Comparison of ENCODE assay signal across 23 cellular contexts in the genomic region with DNA sequence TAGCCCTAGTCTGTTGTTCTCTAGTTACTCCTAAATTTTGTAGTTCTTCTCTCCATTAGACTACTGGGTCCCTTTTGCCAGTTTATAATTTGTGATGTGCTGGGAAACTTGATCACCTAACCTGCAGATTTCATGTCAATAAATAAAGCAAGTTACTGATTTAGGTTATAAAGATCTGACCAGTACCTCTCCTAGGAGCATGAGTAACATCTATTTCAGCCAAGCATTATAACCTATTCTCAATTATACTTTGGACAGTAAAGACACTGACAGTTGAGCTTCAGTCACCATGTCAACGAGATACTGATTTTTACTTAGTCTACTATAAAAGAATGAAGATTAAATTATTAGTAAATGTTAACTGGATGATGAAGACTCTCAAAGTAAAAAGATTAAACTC. TPM values are rescaled to one million over a fixed set of nuclear protein-coding genes. Genes with fewer than 3 reads are reported as not detected.
DNase-seq lines count a peak whose midpoint lies in the region; ATAC-seq and TF ChIP-seq lines count a peak whose summit lies in the region.
"Had no signal": no experiment of that assay in that cellular context is flagged by ENCODE, and none has a peak within 500 bp of the region (broad histone marks: within the 10 kb centered on the region; RNA-seq: fewer than 3 reads in every experiment).

No MANE protein-coding gene starts in this region.

- no peaks in the 10 kb centered on the region for H3K9me3 ChIP-seq in CD4-positive, alpha-beta T cell (ENCODE audit: control insufficient read depth, low read length)
- H3K9me3 ChIP-seq: heart left ventricle, MG63, uterus had no signal

- POLR2A ChIA-PET in activated CD4-positive, alpha-beta memory T cell treated with anti-CD3 and anti-CD28 coated beads for 36 hours (lab: Charles Lee), result interaction anchor here (1.7 kb wide), 1 partner anchor 13 kb away, joined by 4 read pairs; no protein-coding TSS in a partner anchor
- POLR2A ChIA-PET in activated CD4-positive, alpha-beta memory T cell treated with anti-CD3 and anti-CD28 coated beads, Interleukin-2, amount 10 ng/mL, durations not matched to agents 7 days and 5 days (lab: Charles Lee), result interaction anchor here (1.2 to 3.0 kb wide), 2 partner anchors 12 to 36 kb away, joined by 3 to 13 read pairs; partner anchors contain the start of gene CSNK1A1
- POLR2A ChIA-PET in CD4-positive, alpha-beta T cell (lab: Charles Lee), result interaction anchor here (0.9 to 1.6 kb wide), 2 partner anchors 37 to 142 kb away, joined by 3 to 5 read pairs; partner anchors contain the start of gene CSNK1A1
- POLR2A ChIA-PET in naive thymus-derived CD8-positive, alpha-beta T cell (lab: Charles Lee), result interaction anchor here (0.6 to 1.7 kb wide), 3 partner anchors 11 to 17 kb away, joined by 4 to 5 read pairs (median 4); no protein-coding TSS in a partner anchor

- TF ChIP-seq CTCF in CD4-positive, alpha-beta T cell (IDR thresholded peaks at IDR 0.05), result no peak
- no peak for TF ChIP-seq CTCF in mesothelial cell of epicardium (IDR thresholded peaks at IDR 0.05; ENCODE audit: unreplicated experiment)
- TF ChIP-seq CTCF in dorsolateral prefrontal cortex (IDR thresholded peaks at IDR 0.05 in 54 of 56, conservative IDR thresholded peaks at IDR 0.05 in 2 of 56; ENCODE audit: low read depth in 1 of 56, partially characterized antibody in 56 of 56), result no peak

- no peak for DNase-seq in activated CD4-positive, alpha-beta memory T cell treated with anti-CD3 and anti-CD28 coated beads for 36 hours
- DNase-seq in activated CD4-positive, alpha-beta memory T cell treated with anti-CD3 and anti-CD28 coated beads, Interleukin-2, amount 10 ng/mL, durations not matched to agents 7 days and 5 days, result no peak
- no peak for DNase-seq in CD4-positive, alpha-beta T cell
- DNase-seq in activated T-helper 1 cell treated with anti-CD3 and anti-CD28 coated beads, Interleukin-12 subunit alpha, Interleukin-12 subunit beta, Interleukin-2, Interleukin-4 antibody, amounts not matched to agents 30 ng/mL and 10 ng/mL and 1 ng/mL, durations not matched to agents 14 hours and 24 hours and 36 hours (ENCODE audit: low spot score), result no peak
- no peak for DNase-seq in mesothelial cell of epicardium (ENCODE audit: low spot score in 2 of 2, unreplicated experiment in 2 of 2)
- DNase-seq in dorsolateral prefrontal cortex, result no peak
- no peak for DNase-seq in naive thymus-derived CD8-positive, alpha-beta T cell
- DNase-seq: activated gamma-delta T cell treated with Interleukin-2 at 50 U/mL for 16 hours; aorta; heart left ventricle; MG63; NCI-H1436; NCI-H524; nucleus accumbens; retina; stimulated activated CD4-positive, alpha-beta T cell treated with anti-CD3 and anti-CD28 coated beads, Interleukin-15, amount 100 ng/mL, for 24 hours; T1000; uterus had no signal

- no peaks in the 10 kb centered on the region for H3K9me3 Mint-ChIP-seq in activated CD4-positive, alpha-beta memory T cell treated with anti-CD3 and anti-CD28 coated beads for 36 hours
- H3K9me3 Mint-ChIP-seq in activated CD4-positive, alpha-beta memory T cell treated with anti-CD3 and anti-CD28 coated beads, Interleukin-2, amount 10 ng/mL, durations not matched to agents 7 days and 5 days, result no peaks in the 10 kb centered on the region
- H3K9me3 Mint-ChIP-seq in CD4-positive, alpha-beta T cell, result no peaks in the 10 kb centered on the region
- no peaks in the 10 kb centered on the region for H3K9me3 Mint-ChIP-seq in activated T-helper 1 cell treated with anti-CD3 and anti-CD28 coated beads, Interleukin-12 subunit alpha, Interleukin-12 subunit beta, Interleukin-2, Interleukin-4 antibody, amounts not matched to agents 30 ng/mL and 10 ng/mL and 1 ng/mL, durations not matched to agents 14 hours and 24 hours and 36 hours
- no peaks in the 10 kb centered on the region for H3K9me3 Mint-ChIP-seq in mesothelial cell of epicardium
- no peaks in the 10 kb centered on the region for H3K9me3 Mint-ChIP-seq in naive thymus-derived CD8-positive, alpha-beta T cell

- H3K27me3 Mint-ChIP-seq in activated CD4-positive, alpha-beta memory T cell treated with anti-CD3 and anti-CD28 coated beads for 36 hours, result no peaks in the 10 kb centered on the region
- H3K27me3 Mint-ChIP-seq in activated CD4-positive, alpha-beta memory T cell treated with anti-CD3 and anti-CD28 coated beads, Interleukin-2, amount 10 ng/mL, durations not matched to agents 7 days and 5 days, result no peaks in the 10 kb centered on the region
- H3K27me3 Mint-ChIP-seq in CD4-positive, alpha-beta T cell, result no peaks in the 10 kb centered on the region
- no peaks in the 10 kb centered on the region for H3K27me3 Mint-ChIP-seq in activated T-helper 1 cell treated with anti-CD3 and anti-CD28 coated beads, Interleukin-12 subunit alpha, Interleukin-12 subunit beta, Interleukin-2, Interleukin-4 antibody, amounts not matched to agents 30 ng/mL and 10 ng/mL and 1 ng/mL, durations not matched to agents 14 hours and 24 hours and 36 hours (ENCODE audit: insufficient read depth)
- no peaks in the 10 kb centered on the region for H3K27me3 Mint-ChIP-seq in mesothelial cell of epicardium (ENCODE audit: low read depth)
- H3K27me3 Mint-ChIP-seq in naive thymus-derived CD8-positive, alpha-beta T cell, result no peaks in the 10 kb centered on the region
- H3K27me3 Mint-ChIP-seq: B cell had no signal

- H3K4me3 Mint-ChIP-seq in activated CD4-positive, alpha-beta memory T cell treated with anti-CD3 and anti-CD28 coated beads for 36 hours, result no peak overlapping the region
- H3K4me3 Mint-ChIP-seq in activated CD4-positive, alpha-beta memory T cell treated with anti-CD3 and anti-CD28 coated beads, Interleukin-2, amount 10 ng/mL, durations not matched to agents 7 days and 5 days, result no peak overlapping the region
- no peak overlapping the region for H3K4me3 Mint-ChIP-seq in CD4-positive, alpha-beta T cell
- no peak overlapping the region for H3K4me3 Mint-ChIP-seq in activated T-helper 1 cell treated with anti-CD3 and anti-CD28 coated beads, Interleukin-12 subunit alpha, Interleukin-12 subunit beta, Interleukin-2, Interleukin-4 antibody, amounts not matched to agents 30 ng/mL and 10 ng/mL and 1 ng/mL, durations not matched to agents 14 hours and 24 hours and 36 hours
- H3K4me3 Mint-ChIP-seq in mesothelial cell of epicardium, result no peak overlapping the region
- no peak overlapping the region for H3K4me3 Mint-ChIP-seq in naive thymus-derived CD8-positive, alpha-beta T cell
- H3K4me3 Mint-ChIP-seq: B cell had no signal

- peaks cover 42% of the 10 kb centered on the region for H3K4me1 Mint-ChIP-seq in activated CD4-positive, alpha-beta memory T cell treated with anti-CD3 and anti-CD28 coated beads for 36 hours (ENCODE audit: low read depth)
- peaks cover 31% of the 10 kb centered on the region for H3K4me1 Mint-ChIP-seq in activated CD4-positive, alpha-beta memory T cell treated with anti-CD3 and anti-CD28 coated beads, Interleukin-2, amount 10 ng/mL, durations not matched to agents 7 days and 5 days
- peaks cover 51% of the 10 kb centered on the region for H3K4me1 Mint-ChIP-seq in CD4-positive, alpha-beta T cell (ENCODE audit: low read depth)
- peaks cover 51% of the 10 kb centered on the region for H3K4me1 Mint-ChIP-seq in activated T-helper 1 cell treated with anti-CD3 and anti-CD28 coated beads, Interleukin-12 subunit alpha, Interleukin-12 subunit beta, Interleukin-2, Interleukin-4 antibody, amounts not matched to agents 30 ng/mL and 10 ng/mL and 1 ng/mL, durations not matched to agents 14 hours and 24 hours and 36 hours (ENCODE audit: low read depth)
- peaks cover 11% of the 10 kb centered on the region for H3K4me1 Mint-ChIP-seq in mesothelial cell of epicardium
- H3K4me1 Mint-ChIP-seq in naive thymus-derived CD8-positive, alpha-beta T cell, result peaks cover 17 to 46% (median 44%) of the 10 kb centered on the region in 4 donors

- H3K27me3 ChIP-seq in CD4-positive, alpha-beta T cell (ENCODE audit: control insufficient read depth, insufficient read depth, low read length), result no peaks in the 10 kb centered on the region
- no peaks in the 10 kb centered on the region for H3K27me3 ChIP-seq in dorsolateral prefrontal cortex
- H3K27me3 ChIP-seq: heart left ventricle, MG63, uterus had no signal

- peak overlapping the region; percentile 49 for H3K27ac Mint-ChIP-seq in activated CD4-positive, alpha-beta memory T cell treated with anti-CD3 and anti-CD28 coated beads for 36 hours
- H3K27ac Mint-ChIP-seq in activated CD4-positive, alpha-beta memory T cell treated with anti-CD3 and anti-CD28 coated beads, Interleukin-2, amount 10 ng/mL, durations not matched to agents 7 days and 5 days, result no peak overlapping the region
- H3K27ac Mint-ChIP-seq in CD4-positive, alpha-beta T cell, result peak overlapping the region; percentile 71
- peak overlapping the region; percentile 27 for H3K27ac Mint-ChIP-seq in activated T-helper 1 cell treated with anti-CD3 and anti-CD28 coated beads, Interleukin-12 subunit alpha, Interleukin-12 subunit beta, Interleukin-2, Interleukin-4 antibody, amounts not matched to agents 30 ng/mL and 10 ng/mL and 1 ng/mL, durations not matched to agents 14 hours and 24 hours and 36 hours
- peak overlapping the region; percentile 31 for H3K27ac Mint-ChIP-seq in mesothelial cell of epicardium
- peak overlapping the region in 5 of 10 donors; percentile 39 to 79 (median 73) for H3K27ac Mint-ChIP-seq in naive thymus-derived CD8-positive, alpha-beta T cell
- H3K27ac Mint-ChIP-seq: B cell had no signal

- no peak overlapping the region for H3K27ac ChIP-seq in CD4-positive, alpha-beta T cell (ENCODE audit: low read depth, low read length)
- peak overlapping the region in 6 of 59 donors; percentile 0 to 58 (median 27) for H3K27ac ChIP-seq in dorsolateral prefrontal cortex

- CTCF ChIA-PET in activated CD4-positive, alpha-beta memory T cell treated with anti-CD3 and anti-CD28 coated beads for 36 hours (lab: Charles Lee), result interaction anchor here (2.2 kb wide), 1 partner anchor 36 kb away, joined by 9 read pairs; the partner anchor contains the start of gene CSNK1A1
- CTCF ChIA-PET in activated CD4-positive, alpha-beta memory T cell treated with anti-CD3 and anti-CD28 coated beads, Interleukin-2, amount 10 ng/mL, durations not matched to agents 7 days and 5 days (lab: Charles Lee), result interaction anchor here (1.8 kb wide), 1 partner anchor 29 kb away, joined by 4 read pairs; no protein-coding TSS in a partner anchor
- CTCF ChIA-PET in CD4-positive, alpha-beta T cell (lab: Charles Lee), result interaction anchor here (1.6 to 3.8 kb wide), 2 partner anchors 20 to 37 kb away, joined by 4 to 12 read pairs; partner anchors contain the start of gene CSNK1A1

- ATAC-seq in CD4-positive, alpha-beta T cell (ENCODE audit: poor library complexity), result no peak
- ATAC-seq in HG03196 (IDR thresholded peaks at IDR 0.05; ENCODE audit: unreplicated experiment), result no peak
- ATAC-seq in naive thymus-derived CD8-positive, alpha-beta T cell, result no peak
- ATAC-seq: activated CD4-positive, CD25-positive, alpha-beta regulatory T cell treated with anti-CD3 and anti-CD28 coated beads, Interleukin-2, amount 50 U/mL, for 24 hours; heart left ventricle; left lobe of liver; SK-N-SH treated with all-trans-retinoic acid at 6 μM for 48 hours had no signal

- intact Hi-C loops in activated CD4-positive, alpha-beta memory T cell treated with anti-CD3 and anti-CD28 coated beads for 36 hours (cut with micrococcal nuclease), result no loop called here
- intact Hi-C loops in CD4-positive, alpha-beta T cell (cut with DNase I, micrococcal nuclease), result no loop called here
- intact Hi-C loops in activated T-helper 1 cell treated with anti-CD3 and anti-CD28 coated beads, Interleukin-12 subunit alpha, Interleukin-12 subunit beta, Interleukin-2, Interleukin-4 antibody, amounts not matched to agents 30 ng/mL and 10 ng/mL and 1 ng/mL, durations not matched to agents 14 hours and 24 hours and 36 hours (cut with micrococcal nuclease), result no loop called here
- intact Hi-C loops in dorsolateral prefrontal cortex (cut with DNase I), result no loop called here

- H3K4me3 ChIP-seq in dorsolateral prefrontal cortex, result no peak overlapping the region
- H3K4me3 ChIP-seq: heart left ventricle, MG63, uterus had no signal

- peaks cover 31% of the 10 kb centered on the region for H3K36me3 Mint-ChIP-seq in activated CD4-positive, alpha-beta memory T cell treated with anti-CD3 and anti-CD28 coated beads for 36 hours
- H3K36me3 Mint-ChIP-seq in activated CD4-positive, alpha-beta memory T cell treated with anti-CD3 and anti-CD28 coated beads, Interleukin-2, amount 10 ng/mL, durations not matched to agents 7 days and 5 days (ENCODE audit: low read depth), result peaks cover 49% of the 10 kb centered on the region
- H3K36me3 Mint-ChIP-seq in CD4-positive, alpha-beta T cell (ENCODE audit: low read depth), result peaks cover 88% of the 10 kb centered on the region
- peaks cover 28% of the 10 kb centered on the region for H3K36me3 Mint-ChIP-seq in activated T-helper 1 cell treated with anti-CD3 and anti-CD28 coated beads, Interleukin-12 subunit alpha, Interleukin-12 subunit beta, Interleukin-2, Interleukin-4 antibody, amounts not matched to agents 30 ng/mL and 10 ng/mL and 1 ng/mL, durations not matched to agents 14 hours and 24 hours and 36 hours (ENCODE audit: low read depth)
- peaks cover 7% of the 10 kb centered on the region for H3K36me3 Mint-ChIP-seq in mesothelial cell of epicardium
- peaks cover 0 to 79% (median 3%) of the 10 kb centered on the region in 3 donors for H3K36me3 Mint-ChIP-seq in naive thymus-derived CD8-positive, alpha-beta T cell

RNA-seq across cellular contexts. Expression of gene CSNK1A1, which starts 36.7 kb away (rescaled TPM):
- 100 to 1,000 TPM; 165 to 170 TPM for total RNA-seq in activated CD4-positive, alpha-beta memory T cell treated with anti-CD3 and anti-CD28 coated beads for 36 hours
- 100 to 1,000 TPM; 194 to 203 TPM for total RNA-seq in activated CD4-positive, alpha-beta memory T cell treated with anti-CD3 and anti-CD28 coated beads, Interleukin-2, amount 10 ng/mL, durations not matched to agents 7 days and 5 days
- total RNA-seq in CD4-positive, alpha-beta T cell, result 100 to 1,000 TPM; 201 to 217 TPM
- total RNA-seq in activated T-helper 1 cell treated with anti-CD3 and anti-CD28 coated beads, Interleukin-12 subunit alpha, Interleukin-12 subunit beta, Interleukin-2, Interleukin-4 antibody, amounts not matched to agents 30 ng/mL and 10 ng/mL and 1 ng/mL, durations not matched to agents 14 hours and 24 hours and 36 hours, result 195 and 205 TPM in 2 replicates
- total RNA-seq in mesothelial cell of epicardium (246 to 254 TPM (median 248 TPM) in 3 replicates), dorsolateral prefrontal cortex (100 to 1,000 TPM; 164 to 228 (median 189) TPM)
- total RNA-seq in naive thymus-derived CD8-positive, alpha-beta T cell, result 100 to 1,000 TPM; 175 to 197 TPM
- polyA plus RNA-seq in naive thymus-derived CD8-positive, alpha-beta T cell, result 100 to 1,000 TPM; 133 to 143 (median 137) TPM
